Comparison of ENCODE assay signal across 1 cellular context in the genomic region with DNA sequence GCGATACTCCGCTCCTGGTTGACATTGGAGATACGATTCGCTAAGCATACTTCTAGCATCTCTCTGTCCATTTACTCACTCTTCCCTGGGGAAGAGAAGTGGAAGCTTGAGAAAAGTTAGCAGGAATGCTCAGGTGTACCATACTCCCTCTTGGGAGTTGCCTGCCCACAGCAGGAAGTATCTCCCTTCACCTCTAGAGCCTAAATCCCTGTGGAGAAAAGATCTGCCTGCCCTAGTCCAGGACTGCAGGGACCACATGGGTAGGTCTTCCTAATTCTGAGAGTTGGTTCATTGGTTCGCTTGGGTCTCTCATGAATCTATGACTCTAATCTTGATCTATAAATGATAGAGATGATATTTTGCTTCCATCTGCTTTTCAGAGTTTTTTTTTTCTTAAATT.
A peak's percentile ranks its signal among the peaks of the same experiment; 100 is the strongest.
TF ChIP-seq lines count a peak whose summit lies in the region.

No MANE protein-coding gene starts in this region.

TF ChIP-seq in GM23338, 12 proteins besides CTCF, POLR2A, EP300 and RAD21 (continued from another document):
- TF ChIP-seq, protein P1, sequence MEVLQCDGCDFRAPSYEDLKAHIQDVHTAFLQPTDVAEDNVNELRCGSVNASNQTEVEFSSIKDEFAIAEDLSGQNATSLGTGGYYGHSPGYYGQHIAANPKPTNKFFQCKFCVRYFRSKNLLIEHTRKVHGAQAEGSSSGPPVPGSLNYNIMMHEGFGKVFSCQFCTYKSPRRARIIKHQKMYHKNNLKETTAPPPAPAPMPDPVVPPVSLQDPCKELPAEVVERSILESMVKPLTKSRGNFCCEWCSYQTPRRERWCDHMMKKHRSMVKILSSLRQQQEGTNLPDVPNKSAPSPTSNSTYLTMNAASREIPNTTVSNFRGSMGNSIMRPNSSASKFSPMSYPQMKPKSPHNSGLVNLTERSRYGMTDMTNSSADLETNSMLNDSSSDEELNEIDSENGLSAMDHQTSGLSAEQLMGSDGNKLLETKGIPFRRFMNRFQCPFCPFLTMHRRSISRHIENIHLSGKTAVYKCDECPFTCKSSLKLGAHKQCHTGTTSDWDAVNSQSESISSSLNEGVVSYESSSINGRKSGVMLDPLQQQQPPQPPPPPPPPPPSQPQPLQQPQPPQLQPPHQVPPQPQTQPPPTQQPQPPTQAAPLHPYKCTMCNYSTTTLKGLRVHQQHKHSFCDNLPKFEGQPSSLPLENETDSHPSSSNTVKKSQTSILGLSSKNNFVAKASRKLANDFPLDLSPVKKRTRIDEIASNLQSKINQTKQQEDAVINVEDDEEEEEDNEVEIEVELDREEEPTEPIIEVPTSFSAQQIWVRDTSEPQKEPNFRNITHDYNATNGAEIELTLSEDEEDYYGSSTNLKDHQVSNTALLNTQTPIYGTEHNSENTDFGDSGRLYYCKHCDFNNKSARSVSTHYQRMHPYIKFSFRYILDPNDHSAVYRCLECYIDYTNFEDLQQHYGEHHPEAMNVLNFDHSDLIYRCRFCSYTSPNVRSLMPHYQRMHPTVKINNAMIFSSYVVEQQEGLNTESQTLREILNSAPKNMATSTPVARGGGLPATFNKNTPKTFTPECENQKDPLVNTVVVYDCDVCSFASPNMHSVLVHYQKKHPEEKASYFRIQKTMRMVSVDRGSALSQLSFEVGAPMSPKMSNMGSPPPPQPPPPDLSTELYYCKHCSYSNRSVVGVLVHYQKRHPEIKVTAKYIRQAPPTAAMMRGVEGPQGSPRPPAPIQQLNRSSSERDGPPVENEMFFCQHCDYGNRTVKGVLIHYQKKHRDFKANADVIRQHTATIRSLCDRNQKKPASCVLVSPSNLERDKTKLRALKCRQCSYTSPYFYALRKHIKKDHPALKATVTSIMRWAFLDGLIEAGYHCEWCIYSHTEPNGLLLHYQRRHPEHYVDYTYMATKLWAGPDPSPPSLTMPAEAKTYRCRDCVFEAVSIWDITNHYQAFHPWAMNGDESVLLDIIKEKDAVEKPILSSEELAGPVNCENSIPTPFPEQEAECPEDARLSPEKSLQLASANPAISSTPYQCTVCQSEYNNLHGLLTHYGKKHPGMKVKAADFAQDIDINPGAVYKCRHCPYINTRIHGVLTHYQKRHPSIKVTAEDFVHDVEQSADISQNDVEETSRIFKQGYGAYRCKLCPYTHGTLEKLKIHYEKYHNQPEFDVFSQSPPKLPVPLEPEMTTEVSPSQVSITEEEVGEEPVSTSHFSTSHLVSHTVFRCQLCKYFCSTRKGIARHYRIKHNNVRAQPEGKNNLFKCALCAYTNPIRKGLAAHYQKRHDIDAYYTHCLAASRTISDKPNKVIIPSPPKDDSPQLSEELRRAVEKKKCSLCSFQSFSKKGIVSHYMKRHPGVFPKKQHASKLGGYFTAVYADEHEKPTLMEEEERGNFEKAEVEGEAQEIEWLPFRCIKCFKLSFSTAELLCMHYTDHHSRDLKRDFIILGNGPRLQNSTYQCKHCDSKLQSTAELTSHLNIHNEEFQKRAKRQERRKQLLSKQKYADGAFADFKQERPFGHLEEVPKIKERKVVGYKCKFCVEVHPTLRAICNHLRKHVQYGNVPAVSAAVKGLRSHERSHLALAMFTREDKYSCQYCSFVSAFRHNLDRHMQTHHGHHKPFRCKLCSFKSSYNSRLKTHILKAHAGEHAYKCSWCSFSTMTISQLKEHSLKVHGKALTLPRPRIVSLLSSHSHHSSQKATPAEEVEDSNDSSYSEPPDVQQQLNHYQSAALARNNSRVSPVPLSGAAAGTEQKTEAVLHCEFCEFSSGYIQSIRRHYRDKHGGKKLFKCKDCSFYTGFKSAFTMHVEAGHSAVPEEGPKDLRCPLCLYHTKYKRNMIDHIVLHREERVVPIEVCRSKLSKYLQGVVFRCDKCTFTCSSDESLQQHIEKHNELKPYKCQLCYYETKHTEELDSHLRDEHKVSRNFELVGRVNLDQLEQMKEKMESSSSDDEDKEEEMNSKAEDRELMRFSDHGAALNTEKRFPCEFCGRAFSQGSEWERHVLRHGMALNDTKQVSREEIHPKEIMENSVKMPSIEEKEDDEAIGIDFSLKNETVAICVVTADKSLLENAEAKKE (CRISPR knock-in tag; IDR thresholded peaks at IDR 0.05) = 0 out of 2 replicates have a peak, but pooled peaks have one; percentile 48
